ENCODE assay signal across 28 cellular contexts in genomic region chr6:87949194-87949593, GRCh38.
"Had no signal": no experiment of that assay in that cellular context is flagged by ENCODE, and none has a peak within 500 bp of the region (broad histone marks: within the 10 kb centered on the region; RNA-seq: fewer than 3 reads in every experiment).

No MANE protein-coding gene starts in this region.

- H3K4me3 Mint-ChIP-seq: dendritic cell treated with granulocyte-macrophage colony-stimulating factor and Interleukin-4, amounts not matched to agents 40 ng/mL and 50 ng/mL, for 4 days; effector memory CD8-positive, alpha-beta T cell; endodermal cell had no signal

- FAIRE-seq: colon, endometrium, endothelial cell of umbilical vein, frontal cortex had no signal

- H3K27ac Mint-ChIP-seq: dendritic cell treated with granulocyte-macrophage colony-stimulating factor and Interleukin-4, amounts not matched to agents 40 ng/mL and 50 ng/mL, for 4 days; endodermal cell had no signal

- H3K9me3 Mint-ChIP-seq: dendritic cell treated with granulocyte-macrophage colony-stimulating factor and Interleukin-4, amounts not matched to agents 40 ng/mL and 50 ng/mL, for 4 days; effector memory CD8-positive, alpha-beta T cell; endodermal cell had no signal

- H3K27ac ChIP-seq: colonic mucosa, coronary artery, epithelial cell of prostate, esophagus squamous epithelium, foreskin keratinocyte, gastrocnemius medialis, gastroesophageal sphincter, heart left ventricle, heart right ventricle had no signal

- H3K36me3 ChIP-seq: colonic mucosa, esophagus squamous epithelium, gastrocnemius medialis, gastroesophageal sphincter, heart left ventricle, heart right ventricle had no signal

- ATAC-seq: effector memory CD8-positive, alpha-beta T cell; esophagus mucosa; foreskin keratinocyte; gastrocnemius medialis; gastroesophageal sphincter; heart left ventricle; heart right ventricle had no signal

- H3K9me3 ChIP-seq: colonic mucosa, esophagus squamous epithelium, gastrocnemius medialis, gastroesophageal sphincter, heart left ventricle, heart right ventricle had no signal

- DNase-seq: colonic mucosa; cortex of kidney; dermis blood vessel endothelial cell; dorsolateral prefrontal cortex; effector CD4-positive, alpha-beta T cell; effector CD8-positive, alpha-beta T cell; effector memory CD4-positive, alpha-beta T cell; effector memory CD8-positive, alpha-beta T cell; endodermal cell; erythroblast; esophagus squamous epithelium; foreskin fibroblast; foreskin keratinocyte; foreskin melanocyte; gastrocnemius medialis; glutamatergic neuron; head of caudate nucleus; heart left ventricle; heart right ventricle had no signal

- H3K4me3 ChIP-seq: colonic mucosa, coronary artery, dorsolateral prefrontal cortex, esophagus squamous epithelium, gastrocnemius medialis, gastroesophageal sphincter, heart left ventricle, heart right ventricle had no signal

- H3K27me3 ChIP-seq: colonic mucosa, esophagus squamous epithelium, foreskin keratinocyte, gastrocnemius medialis, gastroesophageal sphincter, heart left ventricle, heart right ventricle had no signal

- H3K4me1 ChIP-seq: colonic mucosa had no signal
